In the genomic region with DNA sequence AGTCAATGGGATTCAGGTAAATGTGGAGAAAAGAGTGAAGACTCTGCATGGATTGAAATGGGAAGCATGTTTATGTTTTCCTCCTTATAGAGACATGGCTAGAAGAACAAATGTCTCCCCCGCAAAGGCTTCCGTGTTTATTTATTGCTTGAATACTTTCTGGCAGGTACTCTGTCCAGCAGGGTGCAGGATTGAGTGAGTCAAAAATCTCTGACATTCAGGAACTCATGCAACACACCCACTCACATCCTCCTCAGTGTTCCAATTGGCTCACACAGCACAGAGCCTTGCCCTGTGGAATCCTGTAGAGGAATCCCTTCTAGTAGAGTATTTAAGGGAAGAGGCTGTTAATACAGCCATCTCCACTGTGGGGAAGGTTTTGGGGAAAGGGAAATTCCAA, we compare ENCODE assay signal across 13 cellular contexts.
DNase-seq lines count a peak whose midpoint lies in the region; ATAC-seq and TF ChIP-seq lines count a peak whose summit lies in the region.
"Had no signal": no experiment of that assay in that cellular context is flagged by ENCODE, and none has a peak within 500 bp of the region (broad histone marks: within the 10 kb centered on the region; RNA-seq: fewer than 3 reads in every experiment).

No MANE protein-coding gene starts in this region.

- H3K4me1 ChIP-seq in breast epithelium, result no peaks in the 10 kb centered on the region
- peaks cover 9% of the 10 kb centered on the region for H3K4me1 ChIP-seq in body of pancreas
- no peaks in the 10 kb centered on the region for H3K4me1 ChIP-seq in upper lobe of right lung

- intact Hi-C loops in MCF 10A (cut with micrococcal nuclease) (loop anchor here (10.0 kb wide), 1 partner anchor 362 kb away; no protein-coding TSS in a partner anchor), breast epithelium (cut with DNase I; ENCODE audit: low total_unique reads) (no loop called here), body of pancreas (cut with DNase I) (no loop called here), upper lobe of right lung (cut with DNase I) (no loop called here)

- H3K27ac Mint-ChIP-seq in MCF 10A (ENCODE audit: low read depth, unreplicated experiment), result no peak overlapping the region
- H3K27ac Mint-ChIP-seq: B cell, immature natural killer cell had no signal

- TF ChIP-seq CTCF in MCF 10A (IDR thresholded peaks at IDR 0.05; ENCODE audit: unreplicated experiment) (no peak), breast epithelium (IDR thresholded peaks at IDR 0.05) (no peak), body of pancreas (IDR thresholded peaks at IDR 0.05) (peak in 4 of 7 experiments; percentile 10 to 42 (median 20)), upper lobe of right lung (IDR thresholded peaks at IDR 0.05) (peak; percentile 26)

- CTCF ChIA-PET in MCF 10A (lab: Yijun Ruan, JAX), result no interaction called here

- 11 to 22% methylated on average over 2 of the region's 2 CpGs for WGBS in body of pancreas, 2 donors

- DNase-seq in MCF 10A (ENCODE audit: unreplicated experiment) (peak; percentile 29), breast epithelium (ENCODE audit: low spot score in 2 of 2) (no peak), body of pancreas (peak in 2 of 4 donors; percentile 18 to 24), upper lobe of right lung (no peak), NCI-H1436 treated with DMSO at 0.1 percent for 48 hours (lab: John Stamatoyannopoulos, UW) (no peak), globus pallidus (ENCODE audit: low spot score) (no peak)
- DNase-seq: activated naive CD4-positive, alpha-beta T cell treated with anti-CD3 and anti-CD28 coated beads, Interleukin-2, amount 50 U/mL, for 16 hours; effector memory CD4-positive, alpha-beta T cell; immature natural killer cell; NCI-H2081 treated with DMSO at 0.1 percent for 48 hours had no signal

- ATAC-seq in HG02973 (IDR thresholded peaks at IDR 0.05; ENCODE audit: unreplicated experiment) (peak; percentile 78), body of pancreas (no peak), upper lobe of right lung (peak; percentile 74), GM18505 (IDR thresholded peaks at IDR 0.05; ENCODE audit: unreplicated experiment) (no peak)

- no peaks in the 10 kb centered on the region for H3K9me3 ChIP-seq in breast epithelium
- no peaks in the 10 kb centered on the region for H3K9me3 ChIP-seq in body of pancreas
- H3K9me3 ChIP-seq in upper lobe of right lung, result no peaks in the 10 kb centered on the region

- TF ChIP-seq POLR2A in breast epithelium (IDR thresholded peaks at IDR 0.05) (no peak), body of pancreas (IDR thresholded peaks at IDR 0.05) (no peak), GM18505 (IDR thresholded peaks at IDR 0.05; ENCODE audit: borderline replicate concordance, extremely low read depth, insufficient read depth, insufficient read length) (no peak)

- peaks cover 58% of the 10 kb centered on the region for H3K27me3 Mint-ChIP-seq in MCF 10A (ENCODE audit: insufficient read depth, unreplicated experiment)
- H3K27me3 Mint-ChIP-seq: B cell had no signal

- H3K27ac ChIP-seq in breast epithelium (no peak overlapping the region), body of pancreas (no peak overlapping the region), upper lobe of right lung (no peak overlapping the region)

- BruUV-seq in MCF 10A (replicated peaks; lab: Mats Ljungman, UMichigan), result no TSS peak

- no peaks in the 10 kb centered on the region for H3K4me1 Mint-ChIP-seq in MCF 10A (ENCODE audit: insufficient read depth, unreplicated experiment)
- H3K4me1 Mint-ChIP-seq: B cell, immature natural killer cell had no signal

- H3K27me3 ChIP-seq in breast epithelium (no peaks in the 10 kb centered on the region), body of pancreas (no peaks in the 10 kb centered on the region), upper lobe of right lung (no peaks in the 10 kb centered on the region)

- no peaks in the 10 kb centered on the region for H3K36me3 Mint-ChIP-seq in MCF 10A (ENCODE audit: insufficient read depth, unreplicated experiment)
- H3K36me3 Mint-ChIP-seq: immature natural killer cell had no signal

- POLR2A ChIA-PET in MCF 10A (lab: Yijun Ruan, JAX), result no interaction called here

- no peak overlapping the region for H3K4me3 Mint-ChIP-seq in MCF 10A (ENCODE audit: unreplicated experiment)
- H3K4me3 Mint-ChIP-seq: B cell, immature natural killer cell had no signal

- H3K36me3 ChIP-seq in breast epithelium (no peaks in the 10 kb centered on the region), body of pancreas (replicated peaks in 1 of 2; ENCODE audit: insufficient read depth in 1 of 2, low read depth in 2 of 2) (no peaks in the 10 kb centered on the region), upper lobe of right lung (no peaks in the 10 kb centered on the region)

- no peaks in the 10 kb centered on the region for H3K9me3 Mint-ChIP-seq in MCF 10A (ENCODE audit: unreplicated experiment)

- H3K4me3 ChIP-seq in breast epithelium (no peak overlapping the region), body of pancreas (no peak overlapping the region), upper lobe of right lung (no peak overlapping the region)

Comparison
In these comparisons a context has a peak if more than half of its experiments do, and no peak if none do; other contexts are left out.
1. CTCF ChIP-seq: peak in body of pancreas (4 of 7) and upper lobe of right lung (single experiment); none in MCF 10A (single experiment) and breast epithelium (0 of 3).
2. ATAC-seq: peak in HG02973 (single experiment) and upper lobe of right lung (single experiment); none in body of pancreas (single experiment) and GM18505 (single experiment).